1 cellular context compared by ENCODE assay signal in genomic region chr6:158033751-158034702, GRCh38.
TF ChIP-seq lines count a peak whose summit lies in the region.

No MANE protein-coding gene starts in this region.

TF ChIP-seq in H1, 55 proteins besides CTCF, POLR2A, EP300 and RAD21:
- TF ChIP-seq RXRA (IDR thresholded peaks at IDR 0.05; ENCODE audit: insufficient read depth, low read depth, low read length) (no peak), SIX5 (IDR thresholded peaks at IDR 0.05; ENCODE audit: low read depth, low read length) (no peak), EZH2 (IDR thresholded peaks at IDR 0.05; ENCODE audit: low read depth, low read length, severe bottlenecking) (no peak), TEAD4 (IDR thresholded peaks at IDR 0.05; ENCODE audit: low read depth, low read length) (no peak), CREB1 (IDR thresholded peaks at IDR 0.05) (no peak), JUND (IDR thresholded peaks at IDR 0.05; ENCODE audit: low read length) (no peak), KDM5A (IDR thresholded peaks at IDR 0.05; ENCODE audit: low read length) (no peak), ASH2L (IDR thresholded peaks at IDR 0.05; ENCODE audit: low read length) (no peak)
